12 cellular contexts compared by ENCODE assay signal in the genomic region with DNA sequence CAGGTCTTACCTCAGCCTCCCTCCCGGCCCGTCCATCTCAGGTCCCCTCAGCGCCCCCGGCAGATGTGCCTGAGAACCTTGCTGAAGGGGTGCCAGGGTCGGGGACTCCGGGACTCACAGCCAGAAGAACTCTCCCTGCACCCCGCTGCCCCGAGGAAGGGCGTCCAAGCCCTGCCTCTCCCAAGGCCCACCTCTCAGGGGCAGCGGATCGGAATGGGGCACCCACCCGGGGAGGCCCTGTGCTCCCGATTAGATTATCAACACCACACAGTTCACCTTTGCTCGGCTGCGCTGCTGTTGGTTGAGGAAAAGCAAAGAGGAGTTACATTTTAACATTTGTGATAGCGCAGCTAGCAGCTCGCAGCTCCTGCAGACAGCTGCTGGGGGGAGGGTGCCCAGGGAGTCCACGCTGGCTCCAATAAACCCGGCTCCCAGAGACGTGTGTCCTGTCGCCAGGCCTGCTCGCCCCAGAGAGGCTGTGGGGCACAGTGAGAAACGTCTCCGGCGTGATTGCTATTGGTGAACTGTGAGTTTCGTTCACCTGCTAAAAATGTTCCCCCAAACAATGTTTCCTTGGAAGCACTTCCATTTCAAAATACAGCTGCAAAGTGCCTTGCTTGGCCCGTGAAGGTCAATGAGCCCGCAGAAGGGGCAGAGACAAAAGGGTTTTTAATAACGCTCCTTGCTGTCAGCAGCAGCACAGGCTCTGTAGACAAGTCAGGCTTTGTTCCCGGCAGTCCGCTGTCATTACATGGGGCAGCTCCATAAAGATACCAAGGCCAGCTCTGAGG. TPM values are rescaled to one million over a fixed set of nuclear protein-coding genes. Genes with fewer than 3 reads are reported as not detected.
DNase-seq lines count a peak whose midpoint lies in the region; ATAC-seq and TF ChIP-seq lines count a peak whose summit lies in the region.
"Had no signal": no experiment of that assay in that cellular context is flagged by ENCODE, and none has a peak within 500 bp of the region (broad histone marks: within the 10 kb centered on the region; RNA-seq: fewer than 3 reads in every experiment).

No MANE protein-coding gene starts in this region.

- intact Hi-C loops in activated CD4-positive, alpha-beta T cell treated with anti-CD3 and anti-CD28 coated beads for 36 hours (cut with DNase I, micrococcal nuclease) = no loop called here

- peaks cover 0 to 50% (median 5%) of the 10 kb centered on the region in 4 donors for H3K4me1 ChIP-seq in Peyer's patch
- H3K4me1 ChIP-seq in endodermal cell (ENCODE audit: control insufficient read depth, insufficient read depth, low read length) = peaks cover 17% of the 10 kb centered on the region
- no peaks in the 10 kb centered on the region for H3K4me1 ChIP-seq in mesenchymal stem cell (ENCODE audit: control insufficient read depth, insufficient read depth, low read depth, low read length)

- H3K36me3 Mint-ChIP-seq in endodermal cell (ENCODE audit: low read depth) = no peaks in the 10 kb centered on the region
- H3K36me3 Mint-ChIP-seq in activated CD4-positive, alpha-beta T cell treated with anti-CD3 and anti-CD28 coated beads for 36 hours (ENCODE audit: low read depth) = no peaks in the 10 kb centered on the region
- H3K36me3 Mint-ChIP-seq: mesothelial cell of epicardium had no signal

- peak in 2 of 3 donors; percentile 83 to 86 for DNase-seq in Peyer's patch
- DNase-seq in endodermal cell = no peak
- DNase-seq in mesenchymal stem cell = no peak
- peak; percentile 30 to 92 (median 69) for DNase-seq in substantia nigra (lab: John Stamatoyannopoulos, UW)
- DNase-seq in activated CD4-positive, alpha-beta T cell treated with anti-CD3 and anti-CD28 coated beads for 36 hours = no peak
- DNase-seq: stimulated activated CD4-positive, alpha-beta T cell treated with anti-CD3 and anti-CD28 coated beads, Interleukin-12 subunit alpha, Interleukin-12 subunit beta, amount 100 ng/mL, for 4 hours had no signal

- no peak overlapping the region for H3K9ac ChIP-seq in endodermal cell (ENCODE audit: extremely low read depth, low read length, poor library complexity, severe bottlenecking)
- H3K9ac ChIP-seq in mesenchymal stem cell (ENCODE audit: low read length) = no peak overlapping the region

- no peak overlapping the region for H2AFZ ChIP-seq in mesenchymal stem cell (ENCODE audit: low read depth, low read length)

- no peak overlapping the region for H3K4me2 ChIP-seq in mesenchymal stem cell (ENCODE audit: low read length, poor library complexity, severe bottlenecking)

- H3K9me3 ChIP-seq in Peyer's patch (no peaks in the 10 kb centered on the region), endodermal cell (ENCODE audit: control insufficient read depth, low read length) (no peaks in the 10 kb centered on the region), mesenchymal stem cell (ENCODE audit: control insufficient read depth, low read length) (no peaks in the 10 kb centered on the region)

- WGBS in endodermal cell (ENCODE audit: insufficient coverage in 1 of 2, insufficient read length in 1 of 2), 2 experiments = 83 to 91% methylated on average over 25 to 31 of the region's 31 CpGs
- WGBS in mesenchymal stem cell = 86% methylated on average over 31 of the region's 31 CpGs

- POLR2A ChIA-PET in activated CD4-positive, alpha-beta T cell treated with anti-CD3 and anti-CD28 coated beads for 36 hours (lab: Charles Lee) = no interaction called here

- H3K4ac ChIP-seq in mesenchymal stem cell (ENCODE audit: low read depth in 1 of 2, low read length in 2 of 2) = no peak overlapping the region

- H2BK15ac ChIP-seq in mesenchymal stem cell (ENCODE audit: low read depth, poor library complexity, severe bottlenecking) = peak overlapping the region; percentile 83

- H3K36me3 ChIP-seq in Peyer's patch (no peaks in the 10 kb centered on the region), endodermal cell (ENCODE audit: control insufficient read depth, insufficient read depth, low read length) (no peaks in the 10 kb centered on the region), mesenchymal stem cell (ENCODE audit: control insufficient read depth in 1 of 2, insufficient read depth in 2 of 2, low read depth in 1 of 2, low read length in 2 of 2) (no peaks in the 10 kb centered on the region)

- H3K27me3 ChIP-seq in Peyer's patch (no peaks in the 10 kb centered on the region), endodermal cell (ENCODE audit: control insufficient read depth, insufficient read depth, low read length, poor library complexity, severe bottlenecking) (no peaks in the 10 kb centered on the region), mesenchymal stem cell (ENCODE audit: control insufficient read depth in 1 of 2, insufficient read depth in 1 of 2, low read length in 2 of 2) (peaks cover 20 to 44% of the 10 kb centered on the region in 2 experiments)

- no peak overlapping the region for H2BK12ac ChIP-seq in mesenchymal stem cell (ENCODE audit: low read length in 2 of 2)

- no peak overlapping the region for H3K18ac ChIP-seq in mesenchymal stem cell (ENCODE audit: low read depth in 1 of 2, low read length in 2 of 2)

- TF ChIP-seq CTCF in Peyer's patch (IDR thresholded peaks at IDR 0.05) = no peak
- no peak for TF ChIP-seq CTCF in endodermal cell (conservative IDR thresholded peaks at IDR 0.05)

- H3K4me3 ChIP-seq in Peyer's patch (peak overlapping the region in 2 of 4 donors; percentile 41 to 52), endodermal cell (ENCODE audit: low read length) (no peak overlapping the region), mesenchymal stem cell (ENCODE audit: insufficient read depth in 1 of 2, low read depth in 1 of 2, low read length in 2 of 2) (no peak overlapping the region)

- H3K9me3 Mint-ChIP-seq in endodermal cell = no peaks in the 10 kb centered on the region
- H3K9me3 Mint-ChIP-seq in activated CD4-positive, alpha-beta T cell treated with anti-CD3 and anti-CD28 coated beads for 36 hours (ENCODE audit: low read depth) = no peaks in the 10 kb centered on the region
- H3K9me3 Mint-ChIP-seq: activated T-helper 1 cell treated with anti-CD3 and anti-CD28 coated beads, Interleukin-12 subunit alpha, Interleukin-12 subunit beta, Interleukin-2, Interleukin-4 antibody, amounts not matched to agents 30 ng/mL and 10 ng/mL and 1 ng/mL, durations not matched to agents 14 hours and 24 hours and 36 hours; central memory CD8-positive, alpha-beta T cell; mesothelial cell of epicardium had no signal

- CTCF ChIA-PET in activated CD4-positive, alpha-beta T cell treated with anti-CD3 and anti-CD28 coated beads for 36 hours (lab: Charles Lee) = interaction anchor here (1.2 kb wide), 1 partner anchor 8 kb away, joined by 5 read pairs; no protein-coding TSS in a partner anchor

- no peaks in the 10 kb centered on the region for H3K27me3 Mint-ChIP-seq in endodermal cell (ENCODE audit: insufficient read depth)
- H3K27me3 Mint-ChIP-seq in activated CD4-positive, alpha-beta T cell treated with anti-CD3 and anti-CD28 coated beads for 36 hours = no peaks in the 10 kb centered on the region

- no peak overlapping the region for H4K91ac ChIP-seq in mesenchymal stem cell (ENCODE audit: low read length)

- peak; percentile 70 to 88 for TF ChIP-seq POLR2A in Peyer's patch (IDR thresholded peaks at IDR 0.05)

- H3K4me3 Mint-ChIP-seq in endodermal cell = no peak overlapping the region
- H3K4me3 Mint-ChIP-seq in activated CD4-positive, alpha-beta T cell treated with anti-CD3 and anti-CD28 coated beads for 36 hours = no peak overlapping the region
- H3K4me3 Mint-ChIP-seq: activated T-helper 1 cell treated with anti-CD3 and anti-CD28 coated beads, Interleukin-12 subunit alpha, Interleukin-12 subunit beta, Interleukin-2, Interleukin-4 antibody, amounts not matched to agents 30 ng/mL and 10 ng/mL and 1 ng/mL, durations not matched to agents 14 hours and 24 hours and 36 hours; central memory CD8-positive, alpha-beta T cell; mesothelial cell of epicardium had no signal

- peaks cover 15% of the 10 kb centered on the region for H3K4me1 Mint-ChIP-seq in endodermal cell
- H3K4me1 Mint-ChIP-seq in activated CD4-positive, alpha-beta T cell treated with anti-CD3 and anti-CD28 coated beads for 36 hours = no peaks in the 10 kb centered on the region
- H3K4me1 Mint-ChIP-seq: central memory CD8-positive, alpha-beta T cell; mesothelial cell of epicardium had no signal

- no peak overlapping the region for H3K14ac ChIP-seq in mesenchymal stem cell (ENCODE audit: low read length in 2 of 2)

- no peak for ATAC-seq in activated CD4-positive, alpha-beta T cell treated with anti-CD3 and anti-CD28 coated beads for 36 hours
- ATAC-seq in HG02623 (IDR thresholded peaks at IDR 0.05; ENCODE audit: unreplicated experiment) = no peak
- ATAC-seq in HG03571 (IDR thresholded peaks at IDR 0.05; ENCODE audit: unreplicated experiment) = no peak

- H2BK120ac ChIP-seq in mesenchymal stem cell (ENCODE audit: low read depth, low read length) = no peak overlapping the region

- H3K79me1 ChIP-seq in mesenchymal stem cell (replicated peaks; ENCODE audit: low read length, poor library complexity, severe bottlenecking) = no peaks in the 10 kb centered on the region

- peak overlapping the region in 3 of 4 donors; percentile 79 to 98 (median 93) for H3K27ac ChIP-seq in Peyer's patch
- H3K27ac ChIP-seq in endodermal cell (ENCODE audit: low read depth, low read length) = peak overlapping the region; percentile 92
- H3K27ac ChIP-seq in mesenchymal stem cell (ENCODE audit: low read length, poor library complexity, severe bottlenecking) = no peak overlapping the region
- peak overlapping the region; percentile 95 for H3K27ac ChIP-seq in substantia nigra (ENCODE audit: low read depth, low read length, poor library complexity, severe bottlenecking)

- no peak overlapping the region for H3K27ac Mint-ChIP-seq in endodermal cell
- H3K27ac Mint-ChIP-seq in activated CD4-positive, alpha-beta T cell treated with anti-CD3 and anti-CD28 coated beads for 36 hours = no peak overlapping the region
- H3K27ac Mint-ChIP-seq: activated T-helper 1 cell treated with anti-CD3 and anti-CD28 coated beads, Interleukin-12 subunit alpha, Interleukin-12 subunit beta, Interleukin-2, Interleukin-4 antibody, amounts not matched to agents 30 ng/mL and 10 ng/mL and 1 ng/mL, durations not matched to agents 14 hours and 24 hours and 36 hours; mesothelial cell of epicardium had no signal

- no peak overlapping the region for H2AK5ac ChIP-seq in mesenchymal stem cell (ENCODE audit: low read length, severe bottlenecking)

- no peak overlapping the region for H2BK5ac ChIP-seq in mesenchymal stem cell (ENCODE audit: low read depth, low read length, poor library complexity, severe bottlenecking)

- H3K23ac ChIP-seq in mesenchymal stem cell (ENCODE audit: low read length in 2 of 2) = no peak overlapping the region

- no peak overlapping the region for H4K8ac ChIP-seq in mesenchymal stem cell (ENCODE audit: low read length)

RNA-seq across cellular contexts. Expression of gene SLC6A19, which starts 18.6 kb away (rescaled TPM):
- total RNA-seq in Peyer's patch = 100 to 1,000 TPM in 3 of 4 donors, 1 to 10 TPM in 1; 9.9 to 934 (median 516) TPM
- under 1 TPM; 0.09 to 0.15 TPM for total RNA-seq in endodermal cell
- not detected for polyA plus RNA-seq in endodermal cell (2013, experiment 1 of 2)
- not detected for polyA plus RNA-seq in endodermal cell (2013, experiment 2 of 2)
- not detected for polyA plus RNA-seq in mesenchymal stem cell (2013, experiment 1 of 2)
- not detected for polyA plus RNA-seq in mesenchymal stem cell (2013, experiment 2 of 2)
- total RNA-seq in activated CD4-positive, alpha-beta T cell treated with anti-CD3 and anti-CD28 coated beads for 36 hours = not detected
- total RNA-seq: activated T-helper 1 cell treated with anti-CD3 and anti-CD28 coated beads, Interleukin-12 subunit alpha, Interleukin-12 subunit beta, Interleukin-2, Interleukin-4 antibody, amounts not matched to agents 30 ng/mL and 10 ng/mL and 1 ng/mL, durations not matched to agents 14 hours and 24 hours and 36 hours; fibroblast of villous mesenchyme; mesothelial cell of epicardium had no signal

RNA-seq across cellular contexts. Expression of gene SLC6A18, which starts 42.4 kb away (rescaled TPM):
- under 1 TPM in 2 of 4 donors, not detected in 2; 0.53 to 0.95 TPM for total RNA-seq in Peyer's patch
- total RNA-seq in endodermal cell = not detected
- not detected for polyA plus RNA-seq in endodermal cell (2013, experiment 1 of 2)
- polyA plus RNA-seq in endodermal cell (2013, experiment 2 of 2) = not detected
- not detected for polyA plus RNA-seq in mesenchymal stem cell (2013, experiment 1 of 2)
- polyA plus RNA-seq in mesenchymal stem cell (2013, experiment 2 of 2) = not detected
- not detected for total RNA-seq in activated CD4-positive, alpha-beta T cell treated with anti-CD3 and anti-CD28 coated beads for 36 hours
- total RNA-seq: activated T-helper 1 cell treated with anti-CD3 and anti-CD28 coated beads, Interleukin-12 subunit alpha, Interleukin-12 subunit beta, Interleukin-2, Interleukin-4 antibody, amounts not matched to agents 30 ng/mL and 10 ng/mL and 1 ng/mL, durations not matched to agents 14 hours and 24 hours and 36 hours; fibroblast of villous mesenchyme; mesothelial cell of epicardium had no signal

Comparison
In these comparisons a context has a peak if more than half of its experiments do, and no peak if none do; other contexts are left out.
1. DNase-seq: peak in Peyer's patch (2 of 3) and substantia nigra (49 of 49); none in endodermal cell (single experiment), mesenchymal stem cell (single experiment) and activated CD4-positive, alpha-beta T cell treated with anti-CD3 and anti-CD28 coated beads for 36 hours (single experiment).
2. RNA of gene SLC6A19, which starts 18.6 kb away (total RNA-seq): 9.9 to 934 TPM in Peyer's patch; 0.09 to 0.15 TPM in endodermal cell and not detected in activated CD4-positive, alpha-beta T cell treated with anti-CD3 and anti-CD28 coated beads for 36 hours; every median in the first group is over 4 times any median in the second.